Comparison of ENCODE assay signal across 8 cellular contexts in the genomic region with DNA sequence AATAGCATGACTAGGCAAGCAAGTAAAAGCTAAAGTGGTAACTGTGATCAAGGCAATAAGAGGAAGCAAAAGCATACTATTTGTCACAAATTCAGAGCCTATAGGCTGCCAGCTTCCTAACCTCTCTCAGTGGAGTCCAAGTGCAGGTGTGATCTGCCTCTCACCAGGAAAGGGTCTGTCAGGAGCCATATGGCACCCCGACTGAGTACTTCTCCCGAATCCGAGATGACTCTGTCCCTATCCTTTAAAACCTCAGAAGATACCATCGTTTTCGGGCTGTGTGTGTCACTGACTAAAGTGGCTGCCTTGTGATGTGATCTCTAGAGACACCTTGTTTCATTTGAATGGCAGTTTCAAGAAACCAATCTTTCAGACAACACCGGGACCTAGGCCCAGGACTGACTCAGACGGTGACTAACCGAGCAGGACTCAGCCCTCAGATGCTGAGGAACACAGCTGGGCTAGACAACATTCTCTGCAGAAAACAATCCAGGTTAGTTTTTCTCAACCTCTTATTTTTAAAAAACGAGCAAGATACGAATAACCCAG.
DNase-seq lines count a peak whose midpoint lies in the region; ATAC-seq and TF ChIP-seq lines count a peak whose summit lies in the region.

No MANE protein-coding gene starts in this region.

- peak; percentile 54 for TF ChIP-seq POLR2A in GM18951 (IDR thresholded peaks at IDR 0.05; ENCODE audit: extremely low read depth, insufficient read depth, insufficient read length)

- intact Hi-C loops in activated CD4-positive, alpha-beta T cell treated with anti-CD3 and anti-CD28 coated beads, Interleukin-2, amount 10 ng/mL, durations not matched to agents 24 days and 14 days (cut with micrococcal nuclease) = loop anchor here (2.0 to 5.0 kb wide), 3 partner anchors 17 to 83 kb away; no protein-coding TSS in a partner anchor

- TF ChIP-seq CTCF in fibroblast of the aortic adventitia (IDR thresholded peaks at IDR 0.05; ENCODE audit: insufficient read depth, low read length) (no peak), osteocyte (IDR thresholded peaks at IDR 0.05) (no peak)

- H3K27me3 Mint-ChIP-seq in activated CD4-positive, alpha-beta T cell treated with anti-CD3 and anti-CD28 coated beads, Interleukin-2, amount 10 ng/mL, durations not matched to agents 24 days and 14 days = no peaks in the 10 kb centered on the region
- no peaks in the 10 kb centered on the region for H3K27me3 Mint-ChIP-seq in osteocyte (ENCODE audit: unreplicated experiment)

- H3K4me3 Mint-ChIP-seq in activated CD4-positive, alpha-beta T cell treated with anti-CD3 and anti-CD28 coated beads, Interleukin-2, amount 10 ng/mL, durations not matched to agents 24 days and 14 days = peak overlapping the region; percentile 58
- no peak overlapping the region for H3K4me3 Mint-ChIP-seq in osteocyte (ENCODE audit: unreplicated experiment)

- peak overlapping the region; percentile 90 for H3K27ac Mint-ChIP-seq in activated CD4-positive, alpha-beta T cell treated with anti-CD3 and anti-CD28 coated beads, Interleukin-2, amount 10 ng/mL, durations not matched to agents 24 days and 14 days
- no peak overlapping the region for H3K27ac Mint-ChIP-seq in osteocyte (ENCODE audit: unreplicated experiment)

- H3K36me3 Mint-ChIP-seq in activated CD4-positive, alpha-beta T cell treated with anti-CD3 and anti-CD28 coated beads, Interleukin-2, amount 10 ng/mL, durations not matched to agents 24 days and 14 days (ENCODE audit: low read depth) = peaks cover 56% of the 10 kb centered on the region
- peaks cover 12% of the 10 kb centered on the region for H3K36me3 Mint-ChIP-seq in osteocyte (ENCODE audit: unreplicated experiment)

- peak; percentile 66 for ATAC-seq in HG03139 (IDR thresholded peaks at IDR 0.05; ENCODE audit: unreplicated experiment)

- no peaks in the 10 kb centered on the region for H3K9me3 Mint-ChIP-seq in activated CD4-positive, alpha-beta T cell treated with anti-CD3 and anti-CD28 coated beads, Interleukin-2, amount 10 ng/mL, durations not matched to agents 24 days and 14 days
- no peaks in the 10 kb centered on the region for H3K9me3 Mint-ChIP-seq in osteocyte (ENCODE audit: unreplicated experiment)

- DNase-seq in A172 (ENCODE audit: low spot score) = peak; percentile 90
- DNase-seq in activated CD4-positive, alpha-beta T cell treated with anti-CD3 and anti-CD28 coated beads, Interleukin-2, amount 10 ng/mL, durations not matched to agents 24 days and 14 days = peak; percentile 84
- DNase-seq in fibroblast of the aortic adventitia (ENCODE audit: low read depth) = peak; percentile 91
- peak; percentile 69 for DNase-seq in stimulated activated CD4-positive, alpha-beta T cell treated with anti-CD3 and anti-CD28 coated beads, Interleukin-1b, Interleukin-23, amount 100 ng/mL, for 48 hours
- DNase-seq in osteocyte (ENCODE audit: extremely low spot score, unreplicated experiment) = no peak
- DNase-seq in cerebellum (ENCODE audit: low spot score) = no peak

- peak overlapping the region; percentile 35 for H3K4me3 ChIP-seq in fibroblast of the aortic adventitia (ENCODE audit: low read depth, low read length)

- in situ Hi-C loops in GM18951 (cut with MboI; ENCODE audit: low sequenced_read_pairs, unreplicated experiment) = loop anchor here (10.0 kb wide), 1 partner anchor 175 kb away; no protein-coding TSS in a partner anchor

- H3K4me1 Mint-ChIP-seq in activated CD4-positive, alpha-beta T cell treated with anti-CD3 and anti-CD28 coated beads, Interleukin-2, amount 10 ng/mL, durations not matched to agents 24 days and 14 days = peaks cover 61% of the 10 kb centered on the region
- H3K4me1 Mint-ChIP-seq in osteocyte (ENCODE audit: unreplicated experiment) = peaks cover 47% of the 10 kb centered on the region

Comparison
In these comparisons a context has a peak if more than half of its experiments do, and no peak if none do; other contexts are left out.
1. DNase-seq: peak in A172 (single experiment), activated CD4-positive, alpha-beta T cell treated with anti-CD3 and anti-CD28 coated beads, Interleukin-2, amount 10 ng/mL, durations not matched to agents 24 days and 14 days (single experiment), fibroblast of the aortic adventitia (single experiment) and stimulated activated CD4-positive, alpha-beta T cell treated with anti-CD3 and anti-CD28 coated beads, Interleukin-1b, Interleukin-23, amount 100 ng/mL, for 48 hours (single experiment); none in osteocyte (single experiment) and cerebellum (single experiment).